Comparison of ENCODE assay signal across 8 cellular contexts in genomic region chr1:92298573-92299476, GRCh38. TPM values are rescaled to one million over a fixed set of nuclear protein-coding genes. Genes with fewer than 3 reads are reported as not detected.
DNase-seq lines count a peak whose midpoint lies in the region; TF ChIP-seq lines count a peak whose summit lies in the region.

A gene with protein sequence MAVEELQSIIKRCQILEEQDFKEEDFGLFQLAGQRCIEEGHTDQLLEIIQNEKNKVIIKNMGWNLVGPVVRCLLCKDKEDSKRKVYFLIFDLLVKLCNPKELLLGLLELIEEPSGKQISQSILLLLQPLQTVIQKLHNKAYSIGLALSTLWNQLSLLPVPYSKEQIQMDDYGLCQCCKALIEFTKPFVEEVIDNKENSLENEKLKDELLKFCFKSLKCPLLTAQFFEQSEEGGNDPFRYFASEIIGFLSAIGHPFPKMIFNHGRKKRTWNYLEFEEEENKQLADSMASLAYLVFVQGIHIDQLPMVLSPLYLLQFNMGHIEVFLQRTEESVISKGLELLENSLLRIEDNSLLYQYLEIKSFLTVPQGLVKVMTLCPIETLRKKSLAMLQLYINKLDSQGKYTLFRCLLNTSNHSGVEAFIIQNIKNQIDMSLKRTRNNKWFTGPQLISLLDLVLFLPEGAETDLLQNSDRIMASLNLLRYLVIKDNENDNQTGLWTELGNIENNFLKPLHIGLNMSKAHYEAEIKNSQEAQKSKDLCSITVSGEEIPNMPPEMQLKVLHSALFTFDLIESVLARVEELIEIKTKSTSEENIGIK (minus strand): TSS chr1:92298987. CDS start chr1:92297999, 988 bp downstream.
RPAP2 (plus strand) TSS chr1:92299059; CDS start chr1:92299074, 15 bp downstream.

- DNase-seq in Caki2 (ENCODE audit: low read depth) (peak; percentile 84), GM20000 (ENCODE audit: low spot score) (peak; percentile 86), HS-5 (ENCODE audit: low read depth) (peak; percentile 66), NOMO-1 treated with DMSO at 0.1 percent for 48 hours (lab: John Stamatoyannopoulos, UW; ENCODE audit: unreplicated experiment) (peak; percentile 86), middle frontal gyrus (ENCODE audit: extremely low spot score, low spot score) (peak; percentile 70)
- peak; percentile 25 for DNase-seq in activated CD8-positive, alpha-beta memory T cell treated with anti-CD3 and anti-CD28 coated beads, Interleukin-2, amount 50 U/mL, for 24 hours (ENCODE audit: extremely low read depth)
- DNase-seq in stimulated activated CD8-positive, alpha-beta memory T cell treated with anti-CD3 and anti-CD28 coated beads, Interleukin-2, amount 100 ng/mL, for 1 hour (ENCODE audit: low read depth in 2 of 2): peak; percentile 43 to 54

- TF ChIP-seq CTCF in GM20000 (IDR thresholded peaks at IDR 0.05; ENCODE audit: extremely low read depth, missing control alignments): no peak

- in situ Hi-C loops in Caki2 (cut with HindIII; ENCODE audit: low pct_unique_long_range_greater_than_20kb, low sequenced_read_pairs) (no loop called here), endometrial microvascular endothelial cells (cut with HindIII; ENCODE audit: inconsistent ontology term, low pct_unique_long_range_greater_than_20kb, low sequenced_read_pairs) (no loop called here)

RNA-seq across cellular contexts. Expression of the first gene that starts in this region (rescaled TPM):
- total RNA-seq in Caki2 (2014; rRNA removed; shearing (Covaris generic); ENCODE audit: low replicate concordance): 5.5 and 6.8 TPM in 2 replicates
- total RNA-seq in endometrial microvascular endothelial cells (ENCODE audit: inconsistent ontology term): 16.4 TPM

RNA-seq across cellular contexts. Expression of gene RPAP2, which starts in this region (rescaled TPM):
- 16.3 and 17.4 TPM in 2 replicates for total RNA-seq in Caki2 (2014; rRNA removed; shearing (Covaris generic); ENCODE audit: low replicate concordance)
- 11.6 TPM for total RNA-seq in endometrial microvascular endothelial cells (ENCODE audit: inconsistent ontology term)

Comparison
In these comparisons a context has a peak if more than half of its experiments do, and no peak if none do; other contexts are left out.
1. Peak in every context shown above with its lines: DNase-seq.
2. DNase-seq: peak in every context shown above with its lines; median percentile 86 in GM20000; 86 in NOMO-1 treated with DMSO at 0.1 percent for 48 hours; 84 in Caki2; 70 in middle frontal gyrus; 66 in HS-5; 48 in stimulated activated CD8-positive, alpha-beta memory T cell treated with anti-CD3 and anti-CD28 coated beads, Interleukin-2, amount 100 ng/mL, for 1 hour; 25 in activated CD8-positive, alpha-beta memory T cell treated with anti-CD3 and anti-CD28 coated beads, Interleukin-2, amount 50 U/mL, for 24 hours.